ENCODE assay signal across 1 cellular context in genomic region chr1:38888423-38889333, GRCh38.
A peak's percentile ranks its signal among the peaks of the same experiment; 100 is the strongest.
TF ChIP-seq lines count a peak whose summit lies in the region.

No MANE protein-coding gene starts in this region.

TF ChIP-seq in HepG2, 621 proteins besides CTCF, POLR2A, EP300 and RAD21 (continued from another document and continues in another):
- TF ChIP-seq MLX (CRISPR knock-in tag; IDR thresholded peaks at IDR 0.05): no peak
- TF ChIP-seq ZNF598 (CRISPR knock-in tag; IDR thresholded peaks at IDR 0.05; ENCODE audit: borderline replicate concordance): no peak
- TF ChIP-seq ZNF501 (CRISPR knock-in tag; IDR thresholded peaks at IDR 0.05): no peak
- TF ChIP-seq, protein P1, sequence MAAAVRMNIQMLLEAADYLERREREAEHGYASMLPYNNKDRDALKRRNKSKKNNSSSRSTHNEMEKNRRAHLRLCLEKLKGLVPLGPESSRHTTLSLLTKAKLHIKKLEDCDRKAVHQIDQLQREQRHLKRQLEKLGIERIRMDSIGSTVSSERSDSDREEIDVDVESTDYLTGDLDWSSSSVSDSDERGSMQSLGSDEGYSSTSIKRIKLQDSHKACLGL (CRISPR knock-in tag; IDR thresholded peaks at IDR 0.05): no peak
- TF ChIP-seq, protein P2, sequence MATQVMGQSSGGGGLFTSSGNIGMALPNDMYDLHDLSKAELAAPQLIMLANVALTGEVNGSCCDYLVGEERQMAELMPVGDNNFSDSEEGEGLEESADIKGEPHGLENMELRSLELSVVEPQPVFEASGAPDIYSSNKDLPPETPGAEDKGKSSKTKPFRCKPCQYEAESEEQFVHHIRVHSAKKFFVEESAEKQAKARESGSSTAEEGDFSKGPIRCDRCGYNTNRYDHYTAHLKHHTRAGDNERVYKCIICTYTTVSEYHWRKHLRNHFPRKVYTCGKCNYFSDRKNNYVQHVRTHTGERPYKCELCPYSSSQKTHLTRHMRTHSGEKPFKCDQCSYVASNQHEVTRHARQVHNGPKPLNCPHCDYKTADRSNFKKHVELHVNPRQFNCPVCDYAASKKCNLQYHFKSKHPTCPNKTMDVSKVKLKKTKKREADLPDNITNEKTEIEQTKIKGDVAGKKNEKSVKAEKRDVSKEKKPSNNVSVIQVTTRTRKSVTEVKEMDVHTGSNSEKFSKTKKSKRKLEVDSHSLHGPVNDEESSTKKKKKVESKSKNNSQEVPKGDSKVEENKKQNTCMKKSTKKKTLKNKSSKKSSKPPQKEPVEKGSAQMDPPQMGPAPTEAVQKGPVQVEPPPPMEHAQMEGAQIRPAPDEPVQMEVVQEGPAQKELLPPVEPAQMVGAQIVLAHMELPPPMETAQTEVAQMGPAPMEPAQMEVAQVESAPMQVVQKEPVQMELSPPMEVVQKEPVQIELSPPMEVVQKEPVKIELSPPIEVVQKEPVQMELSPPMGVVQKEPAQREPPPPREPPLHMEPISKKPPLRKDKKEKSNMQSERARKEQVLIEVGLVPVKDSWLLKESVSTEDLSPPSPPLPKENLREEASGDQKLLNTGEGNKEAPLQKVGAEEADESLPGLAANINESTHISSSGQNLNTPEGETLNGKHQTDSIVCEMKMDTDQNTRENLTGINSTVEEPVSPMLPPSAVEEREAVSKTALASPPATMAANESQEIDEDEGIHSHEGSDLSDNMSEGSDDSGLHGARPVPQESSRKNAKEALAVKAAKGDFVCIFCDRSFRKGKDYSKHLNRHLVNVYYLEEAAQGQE (IDR thresholded peaks at IDR 0.05; ENCODE audit: borderline replicate concordance in 1 of 2, low read depth in 1 of 2, low read length in 2 of 2): peak in 1 of 2 experiments; percentile 75; a peak in 2 of 4 replicates
- TF ChIP-seq MAFG (CRISPR knock-in tag; IDR thresholded peaks at IDR 0.05): no peak
- TF ChIP-seq ISX (CRISPR knock-in tag; conservative IDR thresholded peaks at IDR 0.05): no peak
- TF ChIP-seq JUND (CRISPR knock-in tag; IDR thresholded peaks at IDR 0.05): no peak
- TF ChIP-seq ZFP82 (CRISPR knock-in tag; IDR thresholded peaks at IDR 0.05; ENCODE audit: borderline replicate concordance): no peak
- no peak for TF ChIP-seq THAP8 (CRISPR knock-in tag; IDR thresholded peaks at IDR 0.05; ENCODE audit: borderline replicate concordance)
- TF ChIP-seq TARDBP (CRISPR knock-in tag; IDR thresholded peaks at IDR 0.05): 0 out of 2 replicates have a peak, but pooled peaks have one; percentile 44
- TF ChIP-seq SMARCE1 (IDR thresholded peaks at IDR 0.05; ENCODE audit: borderline replicate concordance): no peak
- TF ChIP-seq, protein P3, sequence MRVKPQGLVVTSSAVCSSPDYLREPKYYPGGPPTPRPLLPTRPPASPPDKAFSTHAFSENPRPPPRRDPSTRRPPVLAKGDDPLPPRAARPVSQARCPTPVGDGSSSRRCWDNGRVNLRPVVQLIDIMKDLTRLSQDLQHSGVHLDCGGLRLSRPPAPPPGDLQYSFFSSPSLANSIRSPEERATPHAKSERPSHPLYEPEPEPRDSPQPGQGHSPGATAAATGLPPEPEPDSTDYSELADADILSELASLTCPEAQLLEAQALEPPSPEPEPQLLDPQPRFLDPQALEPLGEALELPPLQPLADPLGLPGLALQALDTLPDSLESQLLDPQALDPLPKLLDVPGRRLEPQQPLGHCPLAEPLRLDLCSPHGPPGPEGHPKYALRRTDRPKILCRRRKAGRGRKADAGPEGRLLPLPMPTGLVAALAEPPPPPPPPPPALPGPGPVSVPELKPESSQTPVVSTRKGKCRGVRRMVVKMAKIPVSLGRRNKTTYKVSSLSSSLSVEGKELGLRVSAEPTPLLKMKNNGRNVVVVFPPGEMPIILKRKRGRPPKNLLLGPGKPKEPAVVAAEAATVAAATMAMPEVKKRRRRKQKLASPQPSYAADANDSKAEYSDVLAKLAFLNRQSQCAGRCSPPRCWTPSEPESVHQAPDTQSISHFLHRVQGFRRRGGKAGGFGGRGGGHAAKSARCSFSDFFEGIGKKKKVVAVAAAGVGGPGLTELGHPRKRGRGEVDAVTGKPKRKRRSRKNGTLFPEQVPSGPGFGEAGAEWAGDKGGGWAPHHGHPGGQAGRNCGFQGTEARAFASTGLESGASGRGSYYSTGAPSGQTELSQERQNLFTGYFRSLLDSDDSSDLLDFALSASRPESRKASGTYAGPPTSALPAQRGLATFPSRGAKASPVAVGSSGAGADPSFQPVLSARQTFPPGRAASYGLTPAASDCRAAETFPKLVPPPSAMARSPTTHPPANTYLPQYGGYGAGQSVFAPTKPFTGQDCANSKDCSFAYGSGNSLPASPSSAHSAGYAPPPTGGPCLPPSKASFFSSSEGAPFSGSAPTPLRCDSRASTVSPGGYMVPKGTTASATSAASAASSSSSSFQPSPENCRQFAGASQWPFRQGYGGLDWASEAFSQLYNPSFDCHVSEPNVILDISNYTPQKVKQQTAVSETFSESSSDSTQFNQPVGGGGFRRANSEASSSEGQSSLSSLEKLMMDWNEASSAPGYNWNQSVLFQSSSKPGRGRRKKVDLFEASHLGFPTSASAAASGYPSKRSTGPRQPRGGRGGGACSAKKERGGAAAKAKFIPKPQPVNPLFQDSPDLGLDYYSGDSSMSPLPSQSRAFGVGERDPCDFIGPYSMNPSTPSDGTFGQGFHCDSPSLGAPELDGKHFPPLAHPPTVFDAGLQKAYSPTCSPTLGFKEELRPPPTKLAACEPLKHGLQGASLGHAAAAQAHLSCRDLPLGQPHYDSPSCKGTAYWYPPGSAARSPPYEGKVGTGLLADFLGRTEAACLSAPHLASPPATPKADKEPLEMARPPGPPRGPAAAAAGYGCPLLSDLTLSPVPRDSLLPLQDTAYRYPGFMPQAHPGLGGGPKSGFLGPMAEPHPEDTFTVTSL (CRISPR knock-in tag; IDR thresholded peaks at IDR 0.05; ENCODE audit: borderline replicate concordance): peak; percentile 31; the same call in 1 of the 2 replicates
- no peak for TF ChIP-seq ZBTB38 (CRISPR knock-in tag; IDR thresholded peaks at IDR 0.05)
- TF ChIP-seq MXD4 (CRISPR knock-in tag; IDR thresholded peaks at IDR 0.05): no peak
- TF ChIP-seq MEIS1 (CRISPR knock-in tag; IDR thresholded peaks at IDR 0.05; ENCODE audit: borderline replicate concordance): no peak
- no peak for TF ChIP-seq HNRNPH1 (optimal IDR thresholded peaks at IDR 0.05; ENCODE audit: low read depth, low read length)
- 0 out of 2 replicates have a peak, but pooled peaks have one; percentile 16 for TF ChIP-seq FOXK1 (CRISPR knock-in tag; IDR thresholded peaks at IDR 0.05; ENCODE audit: borderline replicate concordance, low read depth)
- no peak for TF ChIP-seq IRX3 (CRISPR knock-in tag; IDR thresholded peaks at IDR 0.05; ENCODE audit: borderline replicate concordance, low read depth)
- TF ChIP-seq NR3C1 (CRISPR knock-in tag; IDR thresholded peaks at IDR 0.05): no peak
- no peak for TF ChIP-seq MNT (IDR thresholded peaks at IDR 0.05)
- no peak for TF ChIP-seq MLLT10 (CRISPR knock-in tag; IDR thresholded peaks at IDR 0.05)
- no peak for TF ChIP-seq DDIT3 (CRISPR knock-in tag; IDR thresholded peaks at IDR 0.05)
- TF ChIP-seq, protein P4, sequence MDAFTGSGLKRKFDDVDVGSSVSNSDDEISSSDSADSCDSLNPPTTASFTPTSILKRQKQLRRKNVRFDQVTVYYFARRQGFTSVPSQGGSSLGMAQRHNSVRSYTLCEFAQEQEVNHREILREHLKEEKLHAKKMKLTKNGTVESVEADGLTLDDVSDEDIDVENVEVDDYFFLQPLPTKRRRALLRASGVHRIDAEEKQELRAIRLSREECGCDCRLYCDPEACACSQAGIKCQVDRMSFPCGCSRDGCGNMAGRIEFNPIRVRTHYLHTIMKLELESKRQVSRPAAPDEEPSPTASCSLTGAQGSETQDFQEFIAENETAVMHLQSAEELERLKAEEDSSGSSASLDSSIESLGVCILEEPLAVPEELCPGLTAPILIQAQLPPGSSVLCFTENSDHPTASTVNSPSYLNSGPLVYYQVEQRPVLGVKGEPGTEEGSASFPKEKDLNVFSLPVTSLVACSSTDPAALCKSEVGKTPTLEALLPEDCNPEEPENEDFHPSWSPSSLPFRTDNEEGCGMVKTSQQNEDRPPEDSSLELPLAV (CRISPR knock-in tag; conservative IDR thresholded peaks at IDR 0.05; ENCODE audit: low read depth): no peak
- no peak for TF ChIP-seq ZNF407 (CRISPR knock-in tag; IDR thresholded peaks at IDR 0.05; ENCODE audit: not compliant biosample characterization)
- no peak for TF ChIP-seq PTBP1 (IDR thresholded peaks at IDR 0.05; ENCODE audit: low read depth, low read length, poor library complexity, severe bottlenecking)
